Comparison of ENCODE assay signal across 8 cellular contexts in the genomic region with DNA sequence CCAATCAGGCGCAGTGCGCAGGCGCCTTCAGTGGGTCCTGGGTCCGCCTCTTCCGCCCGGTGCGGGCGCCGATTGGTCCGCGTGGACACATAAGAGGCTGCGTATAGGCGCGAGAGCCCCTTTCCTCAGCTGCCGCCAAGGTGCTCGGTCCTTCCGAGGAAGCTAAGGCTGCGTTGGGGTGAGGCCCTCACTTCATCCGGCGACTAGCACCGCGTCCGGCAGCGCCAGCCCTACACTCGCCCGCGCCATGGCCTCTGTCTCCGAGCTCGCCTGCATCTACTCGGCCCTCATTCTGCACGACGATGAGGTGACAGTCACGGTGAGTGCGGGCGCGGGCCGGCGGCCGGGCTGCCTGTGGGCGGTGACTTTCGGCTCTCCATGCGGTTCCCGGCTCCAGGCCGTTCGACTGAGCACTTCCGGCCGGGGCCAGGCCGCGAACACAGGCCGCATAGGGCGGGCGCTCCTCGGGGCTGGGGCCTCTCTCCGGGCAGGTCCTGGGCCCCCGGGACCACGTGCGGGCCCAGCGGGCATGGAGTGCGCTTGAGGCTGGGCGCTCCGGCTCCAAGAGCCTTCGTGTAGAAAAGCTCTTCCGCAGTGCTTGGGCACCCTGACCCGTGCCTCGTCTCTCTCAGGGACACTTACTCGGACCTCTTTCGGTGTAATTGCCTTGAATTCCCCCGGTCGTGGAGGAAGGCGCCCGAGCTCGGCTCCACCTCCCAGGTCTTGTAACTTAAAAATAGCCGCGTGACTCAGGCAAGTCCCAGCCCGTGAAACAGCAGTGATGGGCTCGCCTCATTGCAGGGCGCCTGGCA. TPM values are rescaled to one million over a fixed set of nuclear protein-coding genes. Genes with fewer than 3 reads are reported as not detected.
DNase-seq lines count a peak whose midpoint lies in the region; ATAC-seq and TF ChIP-seq lines count a peak whose summit lies in the region.

A gene (plus strand): TSS at position 117 of the 812 bp plus-strand sequence. CDS start 131 bp downstream, at position 248.

- H3K9me3 ChIP-seq in adrenal gland (replicated peaks in 1 of 3) = no peaks in the 10 kb centered on the region
- no peaks in the 10 kb centered on the region for H3K9me3 ChIP-seq in heart left ventricle
- H3K9me3 ChIP-seq in upper lobe of left lung = no peaks in the 10 kb centered on the region

- no peaks in the 10 kb centered on the region for H3K27me3 ChIP-seq in adrenal gland
- H3K27me3 ChIP-seq in heart left ventricle = no peaks in the 10 kb centered on the region
- no peaks in the 10 kb centered on the region for H3K27me3 ChIP-seq in upper lobe of left lung

- H3K4me1 ChIP-seq in adrenal gland (replicated peaks in 1 of 2) (peaks cover 12 to 26% of the 10 kb centered on the region in 2 donors), heart left ventricle (peaks cover 5 to 40% (median 27%) of the 10 kb centered on the region in 12 donors), upper lobe of left lung (peaks cover 18 to 40% (median 24%) of the 10 kb centered on the region in 4 donors)

- TF ChIP-seq CTCF in GM12875 (IDR thresholded peaks at IDR 0.05; ENCODE audit: borderline replicate concordance, insufficient read depth, low read depth, low read length) (no peak), adrenal gland (IDR thresholded peaks at IDR 0.05) (peak in 1 of 6 experiments; percentile 6), heart left ventricle (IDR thresholded peaks at IDR 0.05) (no peak), upper lobe of left lung (IDR thresholded peaks at IDR 0.05) (no peak)

- peak; percentile 86 for ATAC-seq in HG02678 (IDR thresholded peaks at IDR 0.05; ENCODE audit: unreplicated experiment)
- ATAC-seq in heart left ventricle = peak; percentile 95 to 98 (median 96)
- peak; percentile 98 for ATAC-seq in upper lobe of left lung (ENCODE audit: low FRiP score in 2 of 2)

- peak within 1 kb of the TSS; percentile 81 to 97 (median 93) for H3K27ac ChIP-seq in adrenal gland
- H3K27ac ChIP-seq in heart left ventricle = peak within 1 kb of the TSS; percentile 75 to 97 (median 95)
- H3K27ac ChIP-seq in upper lobe of left lung = peak within 1 kb of the TSS; percentile 90 to 95 (median 92)

- intact Hi-C loops in adrenal gland (cut with DNase I) (no loop called here), heart left ventricle (cut with DNase I) (loop anchor here in 2 of 10 donors (5.0 kb wide), 1 partner anchor 41 kb away; a partner anchor contains a TSS), posterior cingulate gyrus (cut with DNase I) (loop anchor here (1.0 kb wide), 1 partner anchor 9 kb away; no protein-coding TSS in a partner anchor)

- H3K36me3 ChIP-seq in adrenal gland (replicated peaks in 1 of 2) (peaks cover 0 to 24% of the 10 kb centered on the region in 2 donors), heart left ventricle (peaks cover 0 to 38% (median 33%) of the 10 kb centered on the region in 9 donors), upper lobe of left lung (peaks cover 14 to 37% (median 20%) of the 10 kb centered on the region in 4 donors)

- DNase-seq in NCI-H1417 (lab: John Stamatoyannopoulos, UW) (peak; percentile 96 to 98 (median 97)), T-helper 1 cell (peak; percentile 89 to 95 (median 94)), adrenal gland (peak; percentile 95 to 99 (median 97)), heart left ventricle (peak; percentile 96 to 98 (median 97)), posterior cingulate gyrus (peak; percentile 95 to 99 (median 97)), upper lobe of left lung (peak; percentile 97 to 98)

- WGBS in adrenal gland, 4 donors = 0 to 1% (median 0%) methylated on average over 16 to 77 of the region's 77 CpGs
- 0% methylated on average over 57 to 77 of the region's 77 CpGs for WGBS in heart left ventricle, 4 donors
- 0 to 1% methylated on average over 40 to 45 of the region's 77 CpGs for WGBS in upper lobe of left lung, 2 donors

- peak in 1 of 4 donors; percentile 84 for TF ChIP-seq EP300 in upper lobe of left lung (IDR thresholded peaks at IDR 0.05)

- peak; percentile 75 to 79 for TF ChIP-seq POLR2A in adrenal gland (IDR thresholded peaks at IDR 0.05)
- peak in 1 of 2 donors; percentile 97 for TF ChIP-seq POLR2A in heart left ventricle (IDR thresholded peaks at IDR 0.05)
- TF ChIP-seq POLR2A in upper lobe of left lung (IDR thresholded peaks at IDR 0.05) = peak in 3 of 4 donors; percentile 83 to 97 (median 91)

- H3K4me3 ChIP-seq in GM12875 (ENCODE audit: low read depth, low read length) = peak within 1 kb of the TSS; percentile 99
- H3K4me3 ChIP-seq in adrenal gland = peak within 1 kb of the TSS; percentile 64 to 90 (median 79)
- H3K4me3 ChIP-seq in heart left ventricle = peak within 1 kb of the TSS; percentile 55 to 99 (median 87)
- peak within 1 kb of the TSS; percentile 74 to 98 (median 88) for H3K4me3 ChIP-seq in upper lobe of left lung

RNA-seq across cellular contexts. Expression of the gene that starts here (rescaled TPM):
- total RNA-seq in adrenal gland (1,000 to 10,000 TPM in 4 of 8 donors, 100 to 1,000 TPM in 4; 279 to 1,990 (median 1,099) TPM), heart left ventricle (1,000 to 10,000 TPM in 7 of 9 donors, 100 to 1,000 TPM in 2; 487 to 1,482 (median 1,221) TPM), upper lobe of left lung (1,000 to 10,000 TPM in 2 of 6 donors, 100 to 1,000 TPM in 4; 339 to 1,933 (median 538) TPM)
- polyA plus RNA-seq in adrenal gland (1,000 to 10,000 TPM in 2 of 3 donors, 100 to 1,000 TPM in 1; 232 to 1,639 (median 1,096) TPM), heart left ventricle (1,000 to 10,000 TPM; 1,397 to 1,852 TPM)

Comparison
In these comparisons a context has a peak if more than half of its experiments do, and no peak if none do; other contexts are left out.
1. Peak in every context shown above with its lines: DNase-seq, ATAC-seq, H3K4me3 ChIP-seq and H3K27ac ChIP-seq.